In genomic region chr5:175124251-175124813, GRCh38 we compare ENCODE assay signal across 34 cellular contexts.
"Had no signal": no experiment of that assay in that cellular context is flagged by ENCODE, and none has a peak within 500 bp of the region (broad histone marks: within the 10 kb centered on the region; RNA-seq: fewer than 3 reads in every experiment).

No MANE protein-coding gene starts in this region.

- H3K27ac ChIP-seq: adrenal gland, body of pancreas, esophagus squamous epithelium, gastroesophageal sphincter, heart right ventricle, WERI-Rb-1 had no signal

- H3K9me3 ChIP-seq: adrenal gland, body of pancreas, esophagus squamous epithelium had no signal

- H3K4me3 ChIP-seq: adrenal gland, body of pancreas, esophagus squamous epithelium, gastroesophageal sphincter, heart right ventricle had no signal

- H3K36me3 Mint-ChIP-seq: activated naive CD4-positive, alpha-beta T cell treated with anti-CD3 and anti-CD28 coated beads, Interleukin-2, amount 50 U/mL, for 24 hours; activated naive CD8-positive, alpha-beta T cell treated with anti-CD3 and anti-CD28 coated beads for 36 hours had no signal

- ATAC-seq: activated CD4-positive, CD25-positive, alpha-beta regulatory T cell treated with anti-CD3 and anti-CD28 coated beads, Interleukin-2, amount 50 U/mL, for 24 hours; activated CD8-positive, alpha-beta T cell treated with anti-CD3 and anti-CD28 coated beads for 36 hours; activated naive CD8-positive, alpha-beta T cell treated with anti-CD3 and anti-CD28 coated beads, Interleukin-2, amount 50 U/mL, for 24 hours; body of pancreas; effector memory CD8-positive, alpha-beta T cell; gastroesophageal sphincter; heart right ventricle; T-helper 17 cell had no signal

- H3K27me3 ChIP-seq: adrenal gland, body of pancreas, esophagus squamous epithelium, gastroesophageal sphincter had no signal

- DNase-seq: activated B cell treated with CpG ODN at 0.5 μM for 24 hours; activated CD4-positive, alpha-beta T cell treated with anti-CD3 and anti-CD28 coated beads for 48 hours; activated CD4-positive, alpha-beta T cell treated with anti-CD3 and anti-CD28 coated beads, Interleukin-2, amount 50 U/mL, for 1 hour; activated CD4-positive, alpha-beta T cell treated with anti-CD3 and anti-CD28 coated beads, Interleukin-2, amount 50 U/mL, for 48 hours; activated CD8-positive, alpha-beta memory T cell treated with anti-CD3 and anti-CD28 coated beads for 24 hours; activated CD8-positive, alpha-beta T cell treated with anti-CD3 and anti-CD28 coated beads for 36 hours; activated effector memory CD4-positive, alpha-beta T cell treated with anti-CD3 and anti-CD28 coated beads, Interleukin-2, amount 50 U/mL, for 16 hours; activated naive CD4-positive, alpha-beta T cell treated with anti-CD3 and anti-CD28 coated beads for 36 hours; activated naive CD8-positive, alpha-beta T cell treated with anti-CD3 and anti-CD28 coated beads for 36 hours; activated naive CD8-positive, alpha-beta T cell treated with anti-CD3 and anti-CD28 coated beads, Interleukin-2, amount 50 U/mL, for 24 hours; activated T-cell treated with anti-CD3 and anti-CD28 coated beads, Interleukin-2, amount 50 U/mL, for 1 hour; activated T-cell treated with anti-CD3 and anti-CD28 coated beads, Interleukin-2, amount 50 U/mL, for 48 hours; adrenal gland; amygdala; aorta; body of pancreas; cortex of kidney; dermis blood vessel endothelial cell; effector CD4-positive, alpha-beta T cell; effector memory CD8-positive, alpha-beta T cell; erythroblast; esophagus squamous epithelium; foreskin melanocyte; heart right ventricle; T-helper 17 cell; T1000; WERI-Rb-1 had no signal

- H3K36me3 ChIP-seq: adrenal gland, esophagus squamous epithelium, gastroesophageal sphincter, heart right ventricle, WERI-Rb-1 had no signal

- H3K4me1 Mint-ChIP-seq: activated B cell treated with CpG ODN at 0.5 μM for 24 hours; activated naive CD4-positive, alpha-beta T cell treated with anti-CD3 and anti-CD28 coated beads, Interleukin-2, amount 50 U/mL, for 24 hours; activated naive CD8-positive, alpha-beta T cell treated with anti-CD3 and anti-CD28 coated beads for 36 hours; activated naive CD8-positive, alpha-beta T cell treated with anti-CD3 and anti-CD28 coated beads, Interleukin-2, amount 50 U/mL, for 24 hours; T-helper 17 cell had no signal

- H3K4me1 ChIP-seq: adrenal gland, body of pancreas, esophagus squamous epithelium, gastroesophageal sphincter, heart right ventricle had no signal

- H3K27ac Mint-ChIP-seq: activated B cell treated with CpG ODN at 0.5 μM for 24 hours; activated CD8-positive, alpha-beta T cell treated with anti-CD3 and anti-CD28 coated beads for 36 hours; activated naive CD4-positive, alpha-beta T cell treated with anti-CD3 and anti-CD28 coated beads for 36 hours; activated naive CD4-positive, alpha-beta T cell treated with anti-CD3 and anti-CD28 coated beads, Interleukin-2, amount 50 U/mL, for 24 hours; activated naive CD8-positive, alpha-beta T cell treated with anti-CD3 and anti-CD28 coated beads for 36 hours; activated naive CD8-positive, alpha-beta T cell treated with anti-CD3 and anti-CD28 coated beads, Interleukin-2, amount 50 U/mL, for 24 hours; activated T-helper 1 cell treated with anti-CD3 and anti-CD28 coated beads, Interleukin-12 subunit alpha, Interleukin-12 subunit beta, Interleukin-2, Interleukin-4 antibody, amounts not matched to agents 30 ng/mL and 10 ng/mL and 1 ng/mL, durations not matched to agents 14 hours and 24 hours and 36 hours; activated T-helper 2 cell treated with anti-CD3 and anti-CD28 coated beads, Interferon-gamma antibody, Interleukin-2, Interleukin-4, amounts not matched to agents 10 μg/mL and 5 μg/mL and 100 μg/mL, durations not matched to agents 14 hours and 24 hours and 36 hours; effector memory CD8-positive, alpha-beta T cell; T-helper 17 cell; T-helper 2 cell treated with Interferon-gamma antibody and Interleukin-4, amounts not matched to agents 5 μg/mL and 100 μg/mL, for 36 hours had no signal

- FAIRE-seq: colon had no signal

- H3K9me3 Mint-ChIP-seq: activated B cell treated with CpG ODN at 0.5 μM for 24 hours; activated CD8-positive, alpha-beta T cell treated with anti-CD3 and anti-CD28 coated beads for 36 hours; activated naive CD4-positive, alpha-beta T cell treated with anti-CD3 and anti-CD28 coated beads for 36 hours; activated naive CD4-positive, alpha-beta T cell treated with anti-CD3 and anti-CD28 coated beads, Interleukin-2, amount 50 U/mL, for 24 hours; activated naive CD8-positive, alpha-beta T cell treated with anti-CD3 and anti-CD28 coated beads for 36 hours; activated T-helper 1 cell treated with anti-CD3 and anti-CD28 coated beads, Interleukin-12 subunit alpha, Interleukin-12 subunit beta, Interleukin-2, Interleukin-4 antibody, amounts not matched to agents 30 ng/mL and 10 ng/mL and 1 ng/mL, durations not matched to agents 14 hours and 24 hours and 36 hours; activated T-helper 2 cell treated with anti-CD3 and anti-CD28 coated beads, Interferon-gamma antibody, Interleukin-2, Interleukin-4, amounts not matched to agents 10 μg/mL and 5 μg/mL and 100 μg/mL, durations not matched to agents 14 hours and 24 hours and 36 hours; T-helper 2 cell treated with Interferon-gamma antibody and Interleukin-4, amounts not matched to agents 5 μg/mL and 100 μg/mL, for 36 hours had no signal

- H3K27me3 Mint-ChIP-seq: activated B cell treated with CpG ODN at 0.5 μM for 24 hours had no signal

- H3K4me3 Mint-ChIP-seq: activated B cell treated with CpG ODN at 0.5 μM for 24 hours; activated CD8-positive, alpha-beta T cell treated with anti-CD3 and anti-CD28 coated beads for 36 hours; activated naive CD4-positive, alpha-beta T cell treated with anti-CD3 and anti-CD28 coated beads for 36 hours; activated naive CD4-positive, alpha-beta T cell treated with anti-CD3 and anti-CD28 coated beads, Interleukin-2, amount 50 U/mL, for 24 hours; activated naive CD8-positive, alpha-beta T cell treated with anti-CD3 and anti-CD28 coated beads for 36 hours; activated naive CD8-positive, alpha-beta T cell treated with anti-CD3 and anti-CD28 coated beads, Interleukin-2, amount 50 U/mL, for 24 hours; activated T-helper 1 cell treated with anti-CD3 and anti-CD28 coated beads, Interleukin-12 subunit alpha, Interleukin-12 subunit beta, Interleukin-2, Interleukin-4 antibody, amounts not matched to agents 30 ng/mL and 10 ng/mL and 1 ng/mL, durations not matched to agents 14 hours and 24 hours and 36 hours; effector memory CD8-positive, alpha-beta T cell; T-helper 17 cell; T-helper 2 cell treated with Interferon-gamma antibody and Interleukin-4, amounts not matched to agents 5 μg/mL and 100 μg/mL, for 36 hours had no signal
